17 cellular contexts compared by ENCODE assay signal in genomic region chr2:12734914-12735654, GRCh38. TPM values are rescaled to one million over a fixed set of nuclear protein-coding genes. Genes with fewer than 3 reads are reported as not detected.
DNase-seq lines count a peak whose midpoint lies in the region; ATAC-seq and TF ChIP-seq lines count a peak whose summit lies in the region.
"Had no signal": no experiment of that assay in that cellular context is flagged by ENCODE, and none has a peak within 500 bp of the region (broad histone marks: within the 10 kb centered on the region; RNA-seq: fewer than 3 reads in every experiment).

No MANE protein-coding gene starts in this region.

- no peak overlapping the region for H3K4me2 ChIP-seq in GM23338

- H2AFZ ChIP-seq in GM23338, result no peak overlapping the region

- H3K9me3 Mint-ChIP-seq in GM23338, result no peaks in the 10 kb centered on the region

- H3F3A ChIP-seq in GM23338 (replicated peaks; ENCODE audit: low read depth), result no peaks in the 10 kb centered on the region

- H3K4me3 ChIP-seq in choroid plexus epithelial cell (ENCODE audit: low read depth, low read length) (no peak overlapping the region), GM23338 (no peak overlapping the region)
- H3K4me3 ChIP-seq: pancreas had no signal

- peaks cover 58% of the 10 kb centered on the region for H3K79me2 ChIP-seq in GM23338 (replicated peaks; ENCODE audit: insufficient read depth)

- intact Hi-C loops in sciatic nerve (cut with DNase I), result no loop called here

- H3K27me3 ChIP-seq in GM23338 (ENCODE audit: insufficient read depth), result no peaks in the 10 kb centered on the region
- H3K27me3 ChIP-seq: pancreas had no signal

- peaks cover 91% of the 10 kb centered on the region for H3K36me3 Mint-ChIP-seq in GM23338 (ENCODE audit: low read depth)

- H3K27ac ChIP-seq in C4-2B (peak overlapping the region; percentile 40; the same call in 1 of the 2 replicates), GM23338 (ENCODE audit: low read depth) (no peak overlapping the region)
- H3K27ac ChIP-seq: epithelial cell of prostate, pancreas had no signal

- no peak overlapping the region for H3K4me3 Mint-ChIP-seq in GM23338
- H3K4me3 Mint-ChIP-seq: activated naive CD8-positive, alpha-beta T cell had no signal

- peaks cover 3% of the 10 kb centered on the region; the same call in 1 of the 2 replicates for H3K36me3 ChIP-seq in GM23338 (ENCODE audit: insufficient read depth)
- H3K36me3 ChIP-seq: pancreas had no signal

- peaks cover 9% of the 10 kb centered on the region for H3K4me1 Mint-ChIP-seq in GM23338

- no peaks in the 10 kb centered on the region for H3K9me2 ChIP-seq in GM23338 (ENCODE audit: insufficient read depth)

- no peaks in the 10 kb centered on the region for H3K4me1 ChIP-seq in GM23338 (ENCODE audit: insufficient read depth)

- no peak overlapping the region for H3K27ac Mint-ChIP-seq in GM23338
- H3K27ac Mint-ChIP-seq: activated naive CD8-positive, alpha-beta T cell had no signal

- peak; percentile 69 for DNase-seq in choroid plexus epithelial cell (ENCODE audit: low read depth)
- DNase-seq in left lobe of liver (ENCODE audit: low spot score), result no peak
- DNase-seq in sciatic nerve (ENCODE audit: low spot score), result no peak
- no peak for DNase-seq in GM23338 (ENCODE audit: low spot score)
- DNase-seq in MV-4-11 (lab: John Stamatoyannopoulos, UW), result no peak
- no peak for DNase-seq in stimulated activated CD4-positive, alpha-beta T cell treated with anti-CD3 and anti-CD28 coated beads, Interleukin-15, amount 100 ng/mL, for 24 hours
- no peak for DNase-seq in RKO (ENCODE audit: low spot score)
- DNase-seq: cerebellar nuclear complex, GDM1, hippocampal formation, NCI-H1694 treated with DMSO at 0.1 percent for 48 hours, NCI-H524, pancreas, PC-3 had no signal

- no peak for TF ChIP-seq CTCF in C4-2B (conservative IDR thresholded peaks at IDR 0.05)
- TF ChIP-seq CTCF in choroid plexus epithelial cell (conservative IDR thresholded peaks at IDR 0.05; ENCODE audit: low read depth, low read length), result no peak
- TF ChIP-seq CTCF in GM23338 (conservative IDR thresholded peaks at IDR 0.05; ENCODE audit: low read depth in 2 of 2), result no peak

- peaks cover 36% of the 10 kb centered on the region for H4K20me1 ChIP-seq in GM23338 (replicated peaks; ENCODE audit: insufficient read depth)

- H3K27me3 Mint-ChIP-seq in GM23338 (ENCODE audit: insufficient read depth, low read depth, poor library complexity), result peaks cover 10% of the 10 kb centered on the region
- H3K27me3 Mint-ChIP-seq: activated naive CD8-positive, alpha-beta T cell had no signal

- ATAC-seq in left lobe of liver (peak; percentile 19), sciatic nerve (peak; percentile 76), GM23338 (no peak)
- ATAC-seq: pancreas, PC-3 had no signal

TF ChIP-seq in GM23338, 12 proteins besides CTCF, POLR2A, EP300 and RAD21 (continues in another document):
- TF ChIP-seq ETS1 (IDR thresholded peaks at IDR 0.05) (no peak), POLR2AphosphoS5 (IDR thresholded peaks at IDR 0.05; ENCODE audit: low read depth) (no peak), EZH2phosphoT487 (IDR thresholded peaks at IDR 0.05; ENCODE audit: unreplicated experiment) (no peak), JUNB (IDR thresholded peaks at IDR 0.05; ENCODE audit: unreplicated experiment) (no peak), CREB1 (CRISPR knock-in tag; IDR thresholded peaks at IDR 0.05; ENCODE audit: low read depth) (no peak), EZH2 (IDR thresholded peaks at IDR 0.05; ENCODE audit: low read depth, unreplicated experiment) (no peak), NANOG (IDR thresholded peaks at IDR 0.05; ENCODE audit: borderline replicate concordance) (no peak), ZNF114 (CRISPR knock-in tag; IDR thresholded peaks at IDR 0.05) (no peak)
- TF ChIP-seq, protein P1, sequence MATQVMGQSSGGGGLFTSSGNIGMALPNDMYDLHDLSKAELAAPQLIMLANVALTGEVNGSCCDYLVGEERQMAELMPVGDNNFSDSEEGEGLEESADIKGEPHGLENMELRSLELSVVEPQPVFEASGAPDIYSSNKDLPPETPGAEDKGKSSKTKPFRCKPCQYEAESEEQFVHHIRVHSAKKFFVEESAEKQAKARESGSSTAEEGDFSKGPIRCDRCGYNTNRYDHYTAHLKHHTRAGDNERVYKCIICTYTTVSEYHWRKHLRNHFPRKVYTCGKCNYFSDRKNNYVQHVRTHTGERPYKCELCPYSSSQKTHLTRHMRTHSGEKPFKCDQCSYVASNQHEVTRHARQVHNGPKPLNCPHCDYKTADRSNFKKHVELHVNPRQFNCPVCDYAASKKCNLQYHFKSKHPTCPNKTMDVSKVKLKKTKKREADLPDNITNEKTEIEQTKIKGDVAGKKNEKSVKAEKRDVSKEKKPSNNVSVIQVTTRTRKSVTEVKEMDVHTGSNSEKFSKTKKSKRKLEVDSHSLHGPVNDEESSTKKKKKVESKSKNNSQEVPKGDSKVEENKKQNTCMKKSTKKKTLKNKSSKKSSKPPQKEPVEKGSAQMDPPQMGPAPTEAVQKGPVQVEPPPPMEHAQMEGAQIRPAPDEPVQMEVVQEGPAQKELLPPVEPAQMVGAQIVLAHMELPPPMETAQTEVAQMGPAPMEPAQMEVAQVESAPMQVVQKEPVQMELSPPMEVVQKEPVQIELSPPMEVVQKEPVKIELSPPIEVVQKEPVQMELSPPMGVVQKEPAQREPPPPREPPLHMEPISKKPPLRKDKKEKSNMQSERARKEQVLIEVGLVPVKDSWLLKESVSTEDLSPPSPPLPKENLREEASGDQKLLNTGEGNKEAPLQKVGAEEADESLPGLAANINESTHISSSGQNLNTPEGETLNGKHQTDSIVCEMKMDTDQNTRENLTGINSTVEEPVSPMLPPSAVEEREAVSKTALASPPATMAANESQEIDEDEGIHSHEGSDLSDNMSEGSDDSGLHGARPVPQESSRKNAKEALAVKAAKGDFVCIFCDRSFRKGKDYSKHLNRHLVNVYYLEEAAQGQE (IDR thresholded peaks at IDR 0.05; ENCODE audit: unreplicated experiment), result no peak

RNA-seq across cellular contexts. Expression of gene TRIB2, which starts 18.3 kb away (rescaled TPM):
- 13.8 TPM for total RNA-seq in left lobe of liver
- total RNA-seq in sciatic nerve, result 184 TPM
- 86.6 and 109 TPM in 2 replicates for total RNA-seq in GM23338 (2014; rRNA removed; shearing (Covaris generic))
- 34.9 and 40.3 TPM in 2 replicates for polyA plus RNA-seq in GM23338 (2016; fragmentation: Nextera tagmentation; extraction: Ambion mirVana)
